10 cellular contexts compared by ENCODE assay signal in the genomic region with DNA sequence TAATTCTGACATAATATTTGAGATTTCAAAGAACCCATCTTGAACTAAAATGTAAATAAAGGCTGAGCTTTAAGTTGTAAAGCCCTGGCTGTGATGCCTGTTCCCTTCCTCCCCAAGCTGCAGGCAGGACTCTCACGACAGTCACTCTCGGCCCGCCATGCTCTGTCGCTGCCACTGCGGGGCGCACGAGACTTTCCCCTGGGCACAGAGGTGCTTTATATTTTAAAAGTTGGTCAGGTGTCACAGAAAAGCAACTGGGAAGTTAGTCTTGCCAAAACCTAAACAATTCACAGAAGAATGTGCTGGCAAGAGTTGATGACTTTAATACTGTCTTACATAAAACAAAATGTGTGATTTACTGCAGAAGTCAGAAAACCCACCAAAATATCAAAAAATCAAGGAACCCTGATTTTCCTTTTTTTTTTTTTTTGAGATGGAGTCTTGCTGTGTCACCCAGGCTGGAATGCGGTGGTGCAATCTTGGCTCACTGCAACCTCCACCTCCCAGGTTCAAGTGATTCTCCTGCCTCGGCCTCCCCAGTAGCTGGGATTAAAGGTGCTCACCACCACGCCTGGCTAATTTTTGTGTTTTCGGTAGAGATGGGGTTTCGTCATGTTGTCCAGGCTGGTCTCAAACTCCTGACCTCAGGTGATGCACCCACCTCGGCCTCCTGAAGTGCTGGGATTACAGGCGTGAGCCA. TPM values are rescaled to one million over a fixed set of nuclear protein-coding genes. Genes with fewer than 3 reads are reported as not detected.
DNase-seq lines count a peak whose midpoint lies in the region; ATAC-seq, FAIRE-seq and TF ChIP-seq lines count a peak whose summit lies in the region.
"Had no signal": no experiment of that assay in that cellular context is flagged by ENCODE, and none has a peak within 500 bp of the region (broad histone marks: within the 10 kb centered on the region; RNA-seq: fewer than 3 reads in every experiment).

No MANE protein-coding gene starts in this region.

- H3K4me3 ChIP-seq in HL-60 (replicated peaks; ENCODE audit: insufficient read depth, low read length), result no peak overlapping the region
- H3K4me3 ChIP-seq in keratinocyte (ENCODE audit: control insufficient read depth in 2 of 3, extremely low read depth in 1 of 3, insufficient read depth in 2 of 3, low read depth in 1 of 3, low read length in 3 of 3), result no peak overlapping the region
- no peak overlapping the region for H3K4me3 ChIP-seq in upper lobe of left lung
- H3K4me3 ChIP-seq in uterus, result no peak overlapping the region
- H3K4me3 ChIP-seq: breast epithelium had no signal

- no peaks in the 10 kb centered on the region for H3K9me3 Mint-ChIP-seq in WTC11

- H4K20me1 ChIP-seq in keratinocyte (ENCODE audit: control insufficient read depth, extremely low read depth, insufficient read depth, low read length), result peaks cover 6% of the 10 kb centered on the region

- CTCF ChIA-PET in WTC11 (lab: Charles Lee), result interaction anchor here (0.7 to 6.9 kb wide), 9 partner anchors 8 to 61 kb away, joined by 3 to 39 read pairs (median 5); partner anchors contain the start of genes CCDC27 and LRRC47

- peaks cover 14% of the 10 kb centered on the region for H3K4me1 Mint-ChIP-seq in WTC11

- H3K9me3 ChIP-seq in keratinocyte (ENCODE audit: control insufficient read depth, low read depth, low read length) (no peaks in the 10 kb centered on the region), upper lobe of left lung (no peaks in the 10 kb centered on the region), uterus (no peaks in the 10 kb centered on the region)
- H3K9me3 ChIP-seq: breast epithelium had no signal

- H3K36me3 ChIP-seq in keratinocyte (ENCODE audit: control insufficient read depth in 2 of 2, extremely low read depth in 1 of 2, insufficient read depth in 2 of 2, low read length in 2 of 2), result peaks cover 37 to 39% of the 10 kb centered on the region in 2 experiments
- H3K36me3 ChIP-seq in upper lobe of left lung, result peaks cover 28 to 90% (median 61%) of the 10 kb centered on the region in 4 donors
- no peaks in the 10 kb centered on the region for H3K36me3 ChIP-seq in uterus

- peaks cover 66% of the 10 kb centered on the region for H3K36me3 Mint-ChIP-seq in WTC11

- no peak for FAIRE-seq in D721Med (lab: Jason Lieb, UNC)
- no peak for FAIRE-seq in keratinocyte (lab: Jason Lieb, UNC)

- no peak overlapping the region for H3K9ac ChIP-seq in keratinocyte (ENCODE audit: control insufficient read depth, extremely low read depth, insufficient read depth, low read length)

- H3K4me3 Mint-ChIP-seq in WTC11, result no peak overlapping the region

- no peak for TF ChIP-seq POLR2A in upper lobe of left lung (IDR thresholded peaks at IDR 0.05)
- TF ChIP-seq POLR2A in uterus (IDR thresholded peaks at IDR 0.05), result no peak

- dilution Hi-C loops in keratinocyte (cut with MboI; ENCODE audit: extremely low pct_ligation_motif_present, low sequenced_read_pairs), result no loop called here

- H3K27me3 ChIP-seq in HL-60 (ENCODE audit: insufficient read depth, poor library complexity, severe bottlenecking), result no peaks in the 10 kb centered on the region
- no peaks in the 10 kb centered on the region for H3K27me3 ChIP-seq in keratinocyte (ENCODE audit: control insufficient read depth, extremely low read depth, insufficient read depth, low read length)
- no peaks in the 10 kb centered on the region for H3K27me3 ChIP-seq in upper lobe of left lung
- H3K27me3 ChIP-seq in uterus, result no peaks in the 10 kb centered on the region
- H3K27me3 ChIP-seq: breast epithelium had no signal

- H3K9me1 ChIP-seq in keratinocyte (ENCODE audit: control insufficient read depth, extremely low read depth, insufficient read depth, low read length), result no peaks in the 10 kb centered on the region

- no peaks in the 10 kb centered on the region for H3K27me3 Mint-ChIP-seq in WTC11 (ENCODE audit: low read depth)

- intact Hi-C loops in uterus (cut with DNase I; ENCODE audit: low total_unique reads), result no loop called here

- no peak for DNase-seq in D721Med (ENCODE audit: insufficient read length, low spot score)
- DNase-seq in HL-60 (ENCODE audit: low read depth in 1 of 2, low spot score in 1 of 2), result peak in 1 of 2 experiments; percentile 35
- peak; percentile 80 for DNase-seq in WTC11 (ENCODE audit: low spot score)
- no peak for DNase-seq in keratinocyte (ENCODE audit: low read depth, low spot score)
- DNase-seq in upper lobe of left lung, result no peak
- DNase-seq in uterus, result no peak
- no peak for DNase-seq in middle frontal gyrus (ENCODE audit: extremely low spot score, low spot score)
- DNase-seq: NCI-H446 treated with DMSO at 0.1 percent for 48 hours had no signal

- H3K27ac ChIP-seq in HL-60 (replicated peaks) (no peak overlapping the region), keratinocyte (ENCODE audit: control insufficient read depth, insufficient read depth, low read length) (no peak overlapping the region), upper lobe of left lung (no peak overlapping the region), uterus (no peak overlapping the region)
- H3K27ac ChIP-seq: breast epithelium had no signal

- POLR2A ChIA-PET in WTC11 (lab: Charles Lee), result interaction anchor here (0.9 kb wide), 1 partner anchor 10 kb away, joined by 3 read pairs; the partner anchor contains the start of gene LRRC47

- peak; percentile 14 for TF ChIP-seq CTCF in D721Med (IDR thresholded peaks at IDR 0.05; ENCODE audit: insufficient read depth, missing control alignments)
- peak; percentile 28 for TF ChIP-seq CTCF in HL-60 (IDR thresholded peaks at IDR 0.05; ENCODE audit: insufficient read depth, low read length)
- peak; percentile 39; the same call in 1 of the 2 replicates for TF ChIP-seq CTCF in WTC11 (IDR thresholded peaks at IDR 0.05)
- peak; percentile 8 to 61 (median 44) for TF ChIP-seq CTCF in keratinocyte (optimal IDR thresholded peaks at IDR 0.05 in 1 of 3, IDR thresholded peaks at IDR 0.05 in 1 of 3, conservative IDR thresholded peaks at IDR 0.05 in 1 of 3; ENCODE audit: extremely low read depth in 1 of 3, insufficient read depth in 2 of 3, low read length in 3 of 3)
- TF ChIP-seq CTCF in upper lobe of left lung (IDR thresholded peaks at IDR 0.05), result no peak
- no peak for TF ChIP-seq CTCF in uterus (IDR thresholded peaks at IDR 0.05)

- no peak for TF ChIP-seq EP300 in upper lobe of left lung (IDR thresholded peaks at IDR 0.05)

- WGBS in upper lobe of left lung, 2 donors, result 89 to 92% methylated on average over 11 to 14 of the region's 14 CpGs

- peak overlapping the region; percentile 86 for H3K27ac Mint-ChIP-seq in WTC11

- no peak overlapping the region for H3K4me2 ChIP-seq in keratinocyte (ENCODE audit: control insufficient read depth, extremely low read depth, insufficient read depth, low read depth, low read length)

- peaks cover 38% of the 10 kb centered on the region for H3K79me2 ChIP-seq in keratinocyte (ENCODE audit: control insufficient read depth, insufficient read depth, low read length)

- H2AFZ ChIP-seq in keratinocyte (ENCODE audit: control insufficient read depth, low read length), result no peak overlapping the region

- ATAC-seq in WTC11 (peak; percentile 71), upper lobe of left lung (ENCODE audit: low FRiP score in 2 of 2) (no peak), GM21390 (IDR thresholded peaks at IDR 0.05; ENCODE audit: unreplicated experiment) (no peak)

- peaks cover 6% of the 10 kb centered on the region for H3K4me1 ChIP-seq in keratinocyte (ENCODE audit: control insufficient read depth, extremely low read depth, insufficient read depth, low read length)
- H3K4me1 ChIP-seq in upper lobe of left lung, result peaks cover 0 to 19% (median 0%) of the 10 kb centered on the region in 4 donors
- H3K4me1 ChIP-seq in uterus, result peaks cover 0 to 4% of the 10 kb centered on the region in 2 donors

RNA-seq across cellular contexts. Expression of gene LRRC47, which starts 10.7 kb away (rescaled TPM):
- total RNA-seq in WTC11 (2021) (70.6 to 92.4 TPM (median 71.0 TPM) in 3 replicates), upper lobe of left lung (10 to 100 TPM; 30.3 to 63.9 (median 39.3) TPM), uterus (10 to 100 TPM; 19.0 to 44.7 (median 37.4) TPM)
- 20.5 to 40.1 TPM (median 33.1 TPM) in 3 replicates for polyA plus RNA-seq in keratinocyte
- polyA plus RNA-seq in keratinocyte (2011; ENCODE audit: low read depth), result 15.4 TPM
- polyA plus RNA-seq in keratinocyte (2011; cell fraction: cytosol; rRNA removed), result 18.4 and 23.1 TPM in 2 replicates
- 36.8 and 48.9 TPM in 2 replicates for polyA plus RNA-seq in keratinocyte (2011; cell fraction: nucleus; rRNA removed)
- polyA plus RNA-seq in keratinocyte (2012; ENCODE audit: low replicate concordance), result 24.3 and 33.2 TPM in 2 replicates
- polyA minus RNA-seq in keratinocyte, result 8.1 to 12.9 TPM (median 12.5 TPM) in 3 replicates
- 23.0 TPM for polyA minus RNA-seq in keratinocyte (2011; cell fraction: cytosol; rRNA and poly(A)+ RNA removed)
- polyA minus RNA-seq in keratinocyte (2011; cell fraction: nucleus; rRNA and poly(A)+ RNA removed), result 11.6 and 14.4 TPM in 2 replicates

RNA-seq across cellular contexts. Expression of gene SMIM1, which starts 13.1 kb away (rescaled TPM):
- total RNA-seq in WTC11 (2021), result 10.2 to 11.1 TPM (median 10.3 TPM) in 3 replicates
- 0.79 to 1.3 TPM (median 1.0 TPM) in 3 replicates for polyA plus RNA-seq in keratinocyte
- 0.57 TPM for polyA plus RNA-seq in keratinocyte (2011; ENCODE audit: low read depth)
- polyA plus RNA-seq in keratinocyte (2011; cell fraction: cytosol; rRNA removed), result 0.29 and 1.8 TPM in 2 replicates
- 0.57 TPM in 1 of 2 replicates, not detected in the other for polyA plus RNA-seq in keratinocyte (2011; cell fraction: nucleus; rRNA removed)
- polyA plus RNA-seq in keratinocyte (2012; ENCODE audit: low replicate concordance), result 3.9 TPM in 1 of 2 replicates, not detected in the other
- polyA minus RNA-seq in keratinocyte, result 0.76 to 1.9 TPM in 2 of 3 replicates, not detected in the other
- polyA minus RNA-seq in keratinocyte (2011; cell fraction: cytosol; rRNA and poly(A)+ RNA removed), result 7.5 TPM
- not detected in 2 replicates for polyA minus RNA-seq in keratinocyte (2011; cell fraction: nucleus; rRNA and poly(A)+ RNA removed)
- 10 to 100 TPM in 4 of 6 donors, 1 to 10 TPM in 2; 2.8 to 20.8 (median 13.5) TPM for total RNA-seq in upper lobe of left lung
- 10 to 100 TPM in 1 of 4 donors, 1 to 10 TPM in 1, not detected in 2; 4.4 to 15.4 TPM for total RNA-seq in uterus

RNA-seq across cellular contexts. Expression of gene CCDC27, which starts 33.4 kb away (rescaled TPM):
- total RNA-seq in WTC11 (2021) (0.13 to 0.25 TPM (median 0.23 TPM) in 3 replicates), upper lobe of left lung (not detected), uterus (not detected)
- not detected in 3 replicates for polyA plus RNA-seq in keratinocyte
- not detected for polyA plus RNA-seq in keratinocyte (2011; ENCODE audit: low read depth)
- polyA plus RNA-seq in keratinocyte (2011; cell fraction: cytosol; rRNA removed), result not detected in 2 replicates
- polyA plus RNA-seq in keratinocyte (2011; cell fraction: nucleus; rRNA removed), result not detected in 2 replicates
- not detected in 2 replicates for polyA plus RNA-seq in keratinocyte (2012; ENCODE audit: low replicate concordance)
- polyA minus RNA-seq in keratinocyte, result not detected in 3 replicates
- polyA minus RNA-seq in keratinocyte (2011; cell fraction: cytosol; rRNA and poly(A)+ RNA removed), result not detected
- polyA minus RNA-seq in keratinocyte (2011; cell fraction: nucleus; rRNA and poly(A)+ RNA removed), result not detected in 2 replicates
- total RNA-seq: breast epithelium had no signal

Comparison
In these comparisons a context has a peak if more than half of its experiments do, and no peak if none do; other contexts are left out.
1. CTCF ChIP-seq: peak in D721Med (single experiment), HL-60 (single experiment), WTC11 (single experiment) and keratinocyte (3 of 3); none in upper lobe of left lung (0 of 6) and uterus (0 of 4).